ENCODE assay signal across 1 cellular context in the genomic region with DNA sequence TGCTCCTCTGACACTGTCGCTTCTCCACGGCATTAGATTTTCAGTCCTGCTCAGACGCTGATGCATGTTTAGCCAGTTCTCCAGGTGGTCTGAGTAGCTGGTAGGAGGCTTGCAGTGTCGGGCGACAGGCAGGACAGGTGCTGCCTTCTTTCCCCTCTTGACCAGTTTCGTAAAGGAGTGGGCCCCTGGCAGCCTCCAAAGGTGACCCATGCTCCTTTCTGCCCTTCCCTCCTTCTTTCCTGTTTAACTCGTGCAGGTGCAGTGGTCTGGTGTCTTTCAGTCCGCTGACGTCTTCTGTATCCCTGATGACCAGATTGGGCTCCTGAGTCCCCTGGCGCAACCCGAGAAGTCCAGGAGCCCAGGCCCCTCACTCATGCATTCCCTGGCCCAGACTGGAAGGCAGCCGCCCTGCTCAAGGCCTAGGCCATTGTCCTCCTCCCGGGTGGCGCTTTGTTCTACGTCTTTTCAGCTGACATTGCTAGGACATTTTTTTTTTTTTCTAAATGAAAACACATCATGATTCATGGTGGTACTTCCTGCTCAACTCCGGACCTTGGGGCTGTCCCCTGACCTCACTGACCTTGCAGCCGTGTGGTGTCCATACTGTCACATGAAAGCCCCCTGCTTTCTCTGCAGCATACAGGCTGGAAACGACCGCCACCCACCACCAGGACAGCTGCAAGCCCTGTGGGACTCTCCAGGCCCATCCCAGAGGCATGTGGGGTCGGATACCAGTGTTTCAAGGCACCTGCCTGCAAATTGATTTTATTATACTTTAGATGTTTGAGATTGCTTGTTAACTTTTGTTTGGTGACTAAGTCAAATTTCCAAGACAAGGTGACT.
TF ChIP-seq lines count a peak whose summit lies in the region.

No MANE protein-coding gene starts in this region.

TF ChIP-seq in K562, 482 proteins besides CTCF, POLR2A, EP300 and RAD21 (continued from another document):
- TF ChIP-seq THRB (CRISPR knock-in tag; conservative IDR thresholded peaks at IDR 0.05) (no peak), ILK (tag; IDR thresholded peaks at IDR 0.05; ENCODE audit: borderline replicate concordance, low read depth) (no peak), ZC3H8 (IDR thresholded peaks at IDR 0.05) (no peak), SMAD3 (CRISPR knock-in tag; conservative IDR thresholded peaks at IDR 0.05) (no peak), E2F6 (IDR thresholded peaks at IDR 0.05; ENCODE audit: borderline replicate concordance in 1 of 2, extremely low read depth in 1 of 2, insufficient read depth in 1 of 2, insufficient read length in 1 of 2, low read depth in 1 of 2, low read length in 1 of 2, poor library complexity in 1 of 2, severe bottlenecking in 1 of 2) (no peak), ZNF347 (CRISPR knock-in tag; IDR thresholded peaks at IDR 0.05; ENCODE audit: low read depth) (no peak), ZNF586 (CRISPR knock-in tag; conservative IDR thresholded peaks at IDR 0.05) (no peak), KDM2B (CRISPR knock-in tag; IDR thresholded peaks at IDR 0.05) (no peak), ZNF174 (CRISPR knock-in tag; IDR thresholded peaks at IDR 0.05) (no peak), GTF2A2 (tag; IDR thresholded peaks at IDR 0.05) (no peak), MYC (IDR thresholded peaks at IDR 0.05; ENCODE audit: low read depth, low read length) (no peak), MYC (CRISPR knock-in tag; IDR thresholded peaks at IDR 0.05; ENCODE audit: borderline replicate concordance, low read depth) (no peak), ELF4 (CRISPR knock-in tag; IDR thresholded peaks at IDR 0.05) (0 out of 2 replicates have a peak, but pooled peaks have one; percentile 44), ZBTB26 (CRISPR knock-in tag; IDR thresholded peaks at IDR 0.05) (no peak), ZNF165 (CRISPR knock-in tag; IDR thresholded peaks at IDR 0.05; ENCODE audit: borderline replicate concordance) (peak; percentile 69; the same call in 1 of the 2 replicates), NFIX (CRISPR knock-in tag; IDR thresholded peaks at IDR 0.05; ENCODE audit: low read depth) (no peak; the same call in 1 of the 2 replicates), C11orf30 (IDR thresholded peaks at IDR 0.05; ENCODE audit: low read depth) (no peak), MEF2D (tag; conservative IDR thresholded peaks at IDR 0.05; ENCODE audit: low read depth) (no peak), ZNF436 (CRISPR knock-in tag; IDR thresholded peaks at IDR 0.05) (peak; percentile 58; the same call in 1 of the 2 replicates), TRIM28 (IDR thresholded peaks at IDR 0.05) (no peak), BACH1 (tag; IDR thresholded peaks at IDR 0.05) (no peak), ZNF444 (CRISPR knock-in tag; IDR thresholded peaks at IDR 0.05) (no peak), MAFG (tag; conservative IDR thresholded peaks at IDR 0.05) (no peak)
- TF ChIP-seq, protein P1, sequence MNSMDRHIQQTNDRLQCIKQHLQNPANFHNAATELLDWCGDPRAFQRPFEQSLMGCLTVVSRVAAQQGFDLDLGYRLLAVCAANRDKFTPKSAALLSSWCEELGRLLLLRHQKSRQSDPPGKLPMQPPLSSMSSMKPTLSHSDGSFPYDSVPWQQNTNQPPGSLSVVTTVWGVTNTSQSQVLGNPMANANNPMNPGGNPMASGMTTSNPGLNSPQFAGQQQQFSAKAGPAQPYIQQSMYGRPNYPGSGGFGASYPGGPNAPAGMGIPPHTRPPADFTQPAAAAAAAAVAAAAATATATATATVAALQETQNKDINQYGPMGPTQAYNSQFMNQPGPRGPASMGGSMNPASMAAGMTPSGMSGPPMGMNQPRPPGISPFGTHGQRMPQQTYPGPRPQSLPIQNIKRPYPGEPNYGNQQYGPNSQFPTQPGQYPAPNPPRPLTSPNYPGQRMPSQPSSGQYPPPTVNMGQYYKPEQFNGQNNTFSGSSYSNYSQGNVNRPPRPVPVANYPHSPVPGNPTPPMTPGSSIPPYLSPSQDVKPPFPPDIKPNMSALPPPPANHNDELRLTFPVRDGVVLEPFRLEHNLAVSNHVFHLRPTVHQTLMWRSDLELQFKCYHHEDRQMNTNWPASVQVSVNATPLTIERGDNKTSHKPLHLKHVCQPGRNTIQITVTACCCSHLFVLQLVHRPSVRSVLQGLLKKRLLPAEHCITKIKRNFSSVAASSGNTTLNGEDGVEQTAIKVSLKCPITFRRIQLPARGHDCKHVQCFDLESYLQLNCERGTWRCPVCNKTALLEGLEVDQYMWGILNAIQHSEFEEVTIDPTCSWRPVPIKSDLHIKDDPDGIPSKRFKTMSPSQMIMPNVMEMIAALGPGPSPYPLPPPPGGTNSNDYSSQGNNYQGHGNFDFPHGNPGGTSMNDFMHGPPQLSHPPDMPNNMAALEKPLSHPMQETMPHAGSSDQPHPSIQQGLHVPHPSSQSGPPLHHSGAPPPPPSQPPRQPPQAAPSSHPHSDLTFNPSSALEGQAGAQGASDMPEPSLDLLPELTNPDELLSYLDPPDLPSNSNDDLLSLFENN (IDR thresholded peaks at IDR 0.05; ENCODE audit: low read depth in 2 of 2, low read length in 2 of 2): no peak
